ENCODE assay signal across 18 cellular contexts in the genomic region with DNA sequence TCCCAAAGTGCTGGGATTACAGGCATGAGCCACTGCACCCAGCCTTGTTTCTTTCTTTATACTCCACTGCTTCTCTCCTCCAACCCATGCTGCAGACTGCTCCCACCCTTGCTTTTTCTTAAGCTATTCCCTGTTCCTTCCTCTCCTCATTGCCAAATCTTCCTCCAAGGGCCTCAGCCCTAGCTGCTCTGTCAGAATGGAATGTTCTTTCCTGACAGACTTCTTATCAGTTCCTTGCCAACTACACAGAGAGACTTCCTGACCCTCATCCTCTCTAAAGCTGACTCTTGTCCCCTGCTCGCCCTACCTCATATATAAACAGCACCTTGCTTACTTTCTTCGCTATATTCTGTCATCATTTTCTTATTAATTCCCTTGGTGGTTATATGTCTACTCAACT.
"Had no signal": no experiment of that assay in that cellular context is flagged by ENCODE, and none has a peak within 500 bp of the region (broad histone marks: within the 10 kb centered on the region; RNA-seq: fewer than 3 reads in every experiment).

No MANE protein-coding gene starts in this region.

- H3K4me3 Mint-ChIP-seq: immature natural killer cell; natural killer cell; stimulated activated naive CD8-positive, alpha-beta T cell treated with anti-CD3 and anti-CD28 coated beads, Interleukin-15, amount 100 ng/mL, for 72 hours had no signal

- FAIRE-seq: bronchial epithelial cell, colon, urothelium cell line had no signal

- H3K4me1 Mint-ChIP-seq: immature natural killer cell, natural killer cell had no signal

- DNase-seq: activated naive CD4-positive, alpha-beta T cell treated with Interleukin-2 at 50 U/mL for 16 hours; activated T-cell treated with anti-CD3 and anti-CD28 coated beads for 4 hours; esophagus squamous epithelium; foreskin keratinocyte; glutamatergic neuron; immature natural killer cell; natural killer cell; sigmoid colon; stimulated activated CD4-positive, alpha-beta T cell treated with anti-CD3 and anti-CD28 coated beads, Interleukin-1b, Interleukin-23, amount 100 ng/mL, for 48 hours; stimulated activated naive CD8-positive, alpha-beta T cell treated with anti-CD3 and anti-CD28 coated beads, Interleukin-15, amount 100 ng/mL, for 72 hours; T-helper 9 cell; testis had no signal

- H3K4me1 ChIP-seq: ascending aorta, esophagus squamous epithelium, foreskin keratinocyte, prostate gland, sigmoid colon had no signal

- H3K27ac Mint-ChIP-seq: immature natural killer cell; natural killer cell; stimulated activated naive CD8-positive, alpha-beta T cell treated with anti-CD3 and anti-CD28 coated beads, Interleukin-15, amount 100 ng/mL, for 72 hours had no signal

- ATAC-seq: foreskin keratinocyte; natural killer cell; stimulated activated naive CD8-positive, alpha-beta T cell treated with anti-CD3 and anti-CD28 coated beads, Interleukin-15, amount 100 ng/mL, for 72 hours had no signal

- H3K9me3 ChIP-seq: ascending aorta, esophagus squamous epithelium, prostate gland, sigmoid colon, testis had no signal

- H3K9me3 Mint-ChIP-seq: immature natural killer cell; natural killer cell; stimulated activated naive CD8-positive, alpha-beta T cell treated with anti-CD3 and anti-CD28 coated beads, Interleukin-15, amount 100 ng/mL, for 72 hours had no signal

- H3K36me3 Mint-ChIP-seq: immature natural killer cell, natural killer cell had no signal

- H3K36me3 ChIP-seq: ascending aorta, esophagus squamous epithelium, prostate gland, sigmoid colon had no signal

- H3K27me3 ChIP-seq: ascending aorta, esophagus squamous epithelium, foreskin keratinocyte, sigmoid colon, testis had no signal

- H3K27ac ChIP-seq: ascending aorta, esophagus squamous epithelium, foreskin keratinocyte, prostate gland, SK-N-MC, testis had no signal

- H3K4me3 ChIP-seq: ascending aorta, esophagus squamous epithelium, prostate gland, sigmoid colon, SK-N-MC, testis had no signal
